1 cellular context compared by ENCODE assay signal in genomic region chr11:76825726-76826396, GRCh38.
A peak's percentile ranks its signal among the peaks of the same experiment; 100 is the strongest.
TF ChIP-seq lines count a peak whose summit lies in the region.

No MANE protein-coding gene starts in this region.

TF ChIP-seq in K562, 482 proteins besides CTCF, POLR2A, EP300 and RAD21 (continued from another document and continues in another):
- TF ChIP-seq TEAD4 (IDR thresholded peaks at IDR 0.05; ENCODE audit: low read length) (peak; percentile 19; the same call in 1 of the 2 replicates), TEAD4 (CRISPR knock-in tag; IDR thresholded peaks at IDR 0.05; ENCODE audit: borderline replicate concordance) (no peak), TRIM24 (IDR thresholded peaks at IDR 0.05) (no peak), BRD4 (IDR thresholded peaks at IDR 0.05) (no peak), ZNF551 (CRISPR knock-in tag; IDR thresholded peaks at IDR 0.05) (no peak), ZBTB34 (CRISPR knock-in tag; IDR thresholded peaks at IDR 0.05) (no peak), ZNF431 (CRISPR knock-in tag; IDR thresholded peaks at IDR 0.05) (no peak), POLR2G (IDR thresholded peaks at IDR 0.05; ENCODE audit: low read depth, low read length) (no peak), ZNF133 (CRISPR knock-in tag; IDR thresholded peaks at IDR 0.05) (no peak), KAT7 (CRISPR knock-in tag; IDR thresholded peaks at IDR 0.05; ENCODE audit: borderline replicate concordance) (no peak), L3MBTL2 (IDR thresholded peaks at IDR 0.05) (no peak), CBX2 (IDR thresholded peaks at IDR 0.05; ENCODE audit: insufficient read depth, low read length, poor library complexity, severe bottlenecking) (no peak), TSC22D4 (tag; IDR thresholded peaks at IDR 0.05) (no peak), ZNF778 (CRISPR knock-in tag; IDR thresholded peaks at IDR 0.05) (no peak), SRSF9 (IDR thresholded peaks at IDR 0.05; ENCODE audit: borderline replicate concordance, low read depth, low read length) (no peak), PHF8 (IDR thresholded peaks at IDR 0.05; ENCODE audit: borderline replicate concordance, low read length) (no peak), MTA1 (IDR thresholded peaks at IDR 0.05; ENCODE audit: borderline replicate concordance) (peak; percentile 31; the same call in 1 of the 2 replicates), CCNT2 (IDR thresholded peaks at IDR 0.05; ENCODE audit: borderline replicate concordance, extremely low read depth, insufficient read length, low read depth, low read length) (peak; percentile 28), CTBP1 (IDR thresholded peaks at IDR 0.05; ENCODE audit: borderline replicate concordance) (no peak), CHD1 (IDR thresholded peaks at IDR 0.05; ENCODE audit: low read length) (no peak), RHOXF2B (CRISPR knock-in tag; conservative IDR thresholded peaks at IDR 0.05) (no peak), CXXC5 (CRISPR knock-in tag; IDR thresholded peaks at IDR 0.05) (peak; percentile 21; the same call in 1 of the 2 replicates), ZNF717 (CRISPR knock-in tag; IDR thresholded peaks at IDR 0.05) (no peak), ZFX (CRISPR knock-in tag; IDR thresholded peaks at IDR 0.05) (peak; percentile 32; the same call in 1 of the 2 replicates), MAX (CRISPR knock-in tag; IDR thresholded peaks at IDR 0.05) (no peak), HMG20B (CRISPR knock-in tag; IDR thresholded peaks at IDR 0.05) (no peak), CBX8 (IDR thresholded peaks at IDR 0.05; ENCODE audit: borderline replicate concordance, extremely low read depth, low read depth, low read length, poor library complexity, severe bottlenecking) (no peak), RBFOX2 (IDR thresholded peaks at IDR 0.05; ENCODE audit: low read depth, low read length) (no peak), BACH1 (tag; IDR thresholded peaks at IDR 0.05) (no peak), DDX20 (tag; IDR thresholded peaks at IDR 0.05; ENCODE audit: low read depth) (no peak), LARP7 (IDR thresholded peaks at IDR 0.05) (no peak), C11orf30 (IDR thresholded peaks at IDR 0.05; ENCODE audit: low read depth) (peak; percentile 95), ZNF165 (CRISPR knock-in tag; IDR thresholded peaks at IDR 0.05; ENCODE audit: borderline replicate concordance) (no peak), CEBPG (CRISPR knock-in tag; IDR thresholded peaks at IDR 0.05) (no peak), CEBPG (tag; conservative IDR thresholded peaks at IDR 0.05 in 1 of 2, IDR thresholded peaks at IDR 0.05 in 1 of 2) (no peak), HNRNPK (IDR thresholded peaks at IDR 0.05; ENCODE audit: low read depth, low read length, poor library complexity, severe bottlenecking) (no peak), TAF9B (IDR thresholded peaks at IDR 0.05; ENCODE audit: partially characterized antibody) (no peak), TBP (optimal IDR thresholded peaks at IDR 0.05; ENCODE audit: low read depth, low read length) (no peak), FOSL1 (tag; conservative IDR thresholded peaks at IDR 0.05) (no peak), FOXK1 (CRISPR knock-in tag; IDR thresholded peaks at IDR 0.05; ENCODE audit: borderline replicate concordance) (no peak), NFYB (IDR thresholded peaks at IDR 0.05; ENCODE audit: extremely low read depth, insufficient read length) (no peak), ZNF212 (CRISPR knock-in tag; IDR thresholded peaks at IDR 0.05) (no peak), ZNF280A (IDR thresholded peaks at IDR 0.05; ENCODE audit: low read depth, partially characterized antibody) (no peak), POLR3A (IDR thresholded peaks at IDR 0.05; ENCODE audit: borderline replicate concordance, extremely low read depth, insufficient read depth, insufficient read length) (no peak), ARHGAP35 (IDR thresholded peaks at IDR 0.05; ENCODE audit: partially characterized antibody) (no peak), PHF21A (IDR thresholded peaks at IDR 0.05; ENCODE audit: borderline replicate concordance, low read depth) (no peak), ZNF23 (CRISPR knock-in tag; IDR thresholded peaks at IDR 0.05) (no peak), GATAD2B (IDR thresholded peaks at IDR 0.05; ENCODE audit: borderline replicate concordance) (no peak)
- TF ChIP-seq, protein P1, sequence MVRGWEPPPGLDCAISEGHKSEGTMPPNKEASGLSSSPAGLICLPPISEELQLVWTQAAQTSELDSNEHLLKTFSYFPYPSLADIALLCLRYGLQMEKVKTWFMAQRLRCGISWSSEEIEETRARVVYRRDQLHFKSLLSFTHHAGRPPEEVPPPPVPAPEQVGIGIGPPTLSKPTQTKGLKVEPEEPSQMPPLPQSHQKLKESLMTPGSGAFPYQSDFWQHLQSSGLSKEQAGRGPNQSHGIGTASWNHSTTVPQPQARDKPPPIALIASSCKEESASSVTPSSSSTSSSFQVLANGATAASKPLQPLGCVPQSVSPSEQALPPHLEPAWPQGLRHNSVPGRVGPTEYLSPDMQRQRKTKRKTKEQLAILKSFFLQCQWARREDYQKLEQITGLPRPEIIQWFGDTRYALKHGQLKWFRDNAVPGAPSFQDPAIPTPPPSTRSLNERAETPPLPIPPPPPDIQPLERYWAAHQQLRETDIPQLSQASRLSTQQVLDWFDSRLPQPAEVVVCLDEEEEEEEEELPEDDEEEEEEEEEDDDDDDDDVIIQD (CRISPR knock-in tag; IDR thresholded peaks at IDR 0.05) = no peak
- TF ChIP-seq, protein P2, sequence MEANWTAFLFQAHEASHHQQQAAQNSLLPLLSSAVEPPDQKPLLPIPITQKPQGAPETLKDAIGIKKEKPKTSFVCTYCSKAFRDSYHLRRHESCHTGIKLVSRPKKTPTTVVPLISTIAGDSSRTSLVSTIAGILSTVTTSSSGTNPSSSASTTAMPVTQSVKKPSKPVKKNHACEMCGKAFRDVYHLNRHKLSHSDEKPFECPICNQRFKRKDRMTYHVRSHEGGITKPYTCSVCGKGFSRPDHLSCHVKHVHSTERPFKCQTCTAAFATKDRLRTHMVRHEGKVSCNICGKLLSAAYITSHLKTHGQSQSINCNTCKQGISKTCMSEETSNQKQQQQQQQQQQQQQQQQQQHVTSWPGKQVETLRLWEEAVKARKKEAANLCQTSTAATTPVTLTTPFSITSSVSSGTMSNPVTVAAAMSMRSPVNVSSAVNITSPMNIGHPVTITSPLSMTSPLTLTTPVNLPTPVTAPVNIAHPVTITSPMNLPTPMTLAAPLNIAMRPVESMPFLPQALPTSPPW (CRISPR knock-in tag; IDR thresholded peaks at IDR 0.05) = no peak
- TF ChIP-seq, protein P3, sequence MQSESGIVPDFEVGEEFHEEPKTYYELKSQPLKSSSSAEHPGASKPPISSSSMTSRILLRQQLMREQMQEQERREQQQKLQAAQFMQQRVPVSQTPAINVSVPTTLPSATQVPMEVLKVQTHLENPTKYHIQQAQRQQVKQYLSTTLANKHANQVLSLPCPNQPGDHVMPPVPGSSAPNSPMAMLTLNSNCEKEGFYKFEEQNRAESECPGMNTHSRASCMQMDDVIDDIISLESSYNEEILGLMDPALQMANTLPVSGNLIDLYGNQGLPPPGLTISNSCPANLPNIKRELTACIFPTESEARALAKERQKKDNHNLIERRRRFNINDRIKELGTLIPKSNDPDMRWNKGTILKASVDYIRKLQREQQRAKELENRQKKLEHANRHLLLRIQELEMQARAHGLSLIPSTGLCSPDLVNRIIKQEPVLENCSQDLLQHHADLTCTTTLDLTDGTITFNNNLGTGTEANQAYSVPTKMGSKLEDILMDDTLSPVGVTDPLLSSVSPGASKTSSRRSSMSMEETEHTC (IDR thresholded peaks at IDR 0.05) = 0 out of 2 replicates have a peak, but pooled peaks have one; percentile 5
- TF ChIP-seq, protein P4, sequence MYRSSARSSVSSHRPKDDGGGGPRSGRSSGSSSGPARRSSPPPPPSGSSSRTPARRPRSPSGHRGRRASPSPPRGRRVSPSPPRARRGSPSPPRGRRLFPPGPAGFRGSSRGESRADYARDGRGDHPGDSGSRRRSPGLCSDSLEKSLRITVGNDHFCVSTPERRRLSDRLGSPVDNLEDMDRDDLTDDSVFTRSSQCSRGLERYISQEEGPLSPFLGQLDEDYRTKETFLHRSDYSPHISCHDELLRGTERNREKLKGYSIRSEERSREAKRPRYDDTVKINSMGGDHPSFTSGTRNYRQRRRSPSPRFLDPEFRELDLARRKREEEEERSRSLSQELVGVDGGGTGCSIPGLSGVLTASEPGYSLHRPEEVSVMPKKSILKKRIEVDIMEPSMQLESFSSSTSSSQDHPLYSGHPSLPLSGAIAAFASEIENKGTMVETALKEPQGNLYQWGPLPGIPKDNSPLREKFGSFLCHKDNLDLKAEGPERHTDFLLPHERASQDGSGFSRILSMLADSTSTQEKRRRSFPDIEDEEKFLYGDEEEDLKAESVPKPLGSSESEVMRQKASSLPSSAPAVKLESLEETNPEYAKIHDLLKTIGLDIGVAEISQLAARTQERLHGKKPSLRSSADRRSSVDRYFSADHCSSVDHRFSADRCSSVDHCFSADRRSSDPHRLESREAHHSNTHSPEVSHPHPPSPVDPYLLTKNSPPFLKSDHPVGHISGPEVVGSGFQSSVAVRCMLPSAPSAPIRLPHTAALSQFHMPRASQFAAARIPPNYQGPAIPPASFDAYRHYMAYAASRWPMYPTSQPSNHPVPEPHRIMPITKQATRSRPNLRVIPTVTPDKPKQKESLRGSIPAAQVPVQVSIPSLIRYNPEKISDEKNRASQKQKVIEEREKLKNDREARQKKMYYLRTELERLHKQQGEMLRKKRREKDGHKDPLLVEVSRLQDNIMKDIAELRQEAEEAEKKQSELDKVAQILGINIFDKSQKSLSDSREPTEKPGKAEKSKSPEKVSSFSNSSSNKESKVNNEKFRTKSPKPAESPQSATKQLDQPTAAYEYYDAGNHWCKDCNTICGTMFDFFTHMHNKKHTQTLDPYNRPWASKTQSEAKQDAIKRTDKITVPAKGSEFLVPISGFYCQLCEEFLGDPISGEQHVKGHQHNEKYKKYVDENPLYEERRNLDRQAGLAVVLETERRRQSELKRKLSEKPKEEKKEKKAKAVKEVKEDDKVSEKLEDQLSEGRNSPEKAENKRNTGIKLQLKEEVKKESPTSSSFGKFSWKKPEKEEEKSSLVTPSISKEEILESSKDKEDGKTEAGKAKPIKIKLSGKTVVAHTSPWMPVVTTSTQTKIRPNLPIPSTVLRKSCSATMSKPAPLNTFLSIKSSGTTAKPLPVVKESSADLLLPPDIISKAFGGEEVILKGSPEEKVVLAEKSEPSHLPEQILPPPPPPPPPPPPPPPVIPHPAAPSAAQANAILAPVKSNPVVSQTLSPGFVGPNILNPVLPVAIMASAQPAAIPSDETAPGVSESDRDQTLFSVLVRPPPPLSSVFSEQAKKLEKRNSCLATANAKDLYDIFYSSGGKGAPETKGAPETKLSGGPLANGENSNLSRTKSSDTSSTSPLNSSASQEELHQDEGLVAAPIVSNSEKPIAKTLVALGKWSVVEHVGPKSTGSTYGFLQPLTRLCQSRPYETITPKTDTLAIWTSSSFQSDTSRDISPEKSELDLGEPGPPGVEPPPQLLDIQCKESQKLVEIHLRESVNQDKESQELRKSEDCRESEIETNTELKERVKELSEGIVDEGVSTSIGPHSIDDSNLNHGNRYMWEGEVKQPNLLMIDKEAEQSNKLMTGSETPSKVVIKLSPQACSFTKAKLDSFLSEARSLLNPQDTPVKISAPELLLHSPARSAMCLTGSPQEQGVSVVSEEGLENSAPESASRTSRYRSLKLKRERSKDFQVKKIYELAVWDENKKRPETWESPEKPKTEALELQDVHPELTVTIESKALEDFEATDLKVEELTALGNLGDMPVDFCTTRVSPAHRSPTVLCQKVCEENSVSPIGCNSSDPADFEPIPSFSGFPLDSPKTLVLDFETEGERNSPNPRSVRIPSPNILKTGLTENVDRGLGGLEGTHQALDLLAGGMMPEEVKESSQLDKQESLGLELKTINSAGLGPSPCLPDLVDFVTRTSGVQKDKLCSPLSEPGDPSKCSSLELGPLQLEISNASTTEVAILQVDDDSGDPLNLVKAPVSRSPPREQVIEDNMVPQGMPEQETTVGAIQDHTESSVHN (IDR thresholded peaks at IDR 0.05; ENCODE audit: borderline replicate concordance in 1 of 2, low read depth in 1 of 2) = no peak
- TF ChIP-seq, protein P5, sequence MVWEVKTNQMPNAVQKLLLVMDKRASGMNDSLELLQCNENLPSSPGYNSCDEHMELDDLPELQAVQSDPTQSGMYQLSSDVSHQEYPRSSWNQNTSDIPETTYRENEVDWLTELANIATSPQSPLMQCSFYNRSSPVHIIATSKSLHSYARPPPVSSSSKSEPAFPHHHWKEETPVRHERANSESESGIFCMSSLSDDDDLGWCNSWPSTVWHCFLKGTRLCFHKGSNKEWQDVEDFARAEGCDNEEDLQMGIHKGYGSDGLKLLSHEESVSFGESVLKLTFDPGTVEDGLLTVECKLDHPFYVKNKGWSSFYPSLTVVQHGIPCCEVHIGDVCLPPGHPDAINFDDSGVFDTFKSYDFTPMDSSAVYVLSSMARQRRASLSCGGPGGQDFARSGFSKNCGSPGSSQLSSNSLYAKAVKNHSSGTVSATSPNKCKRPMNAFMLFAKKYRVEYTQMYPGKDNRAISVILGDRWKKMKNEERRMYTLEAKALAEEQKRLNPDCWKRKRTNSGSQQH (CRISPR knock-in tag; IDR thresholded peaks at IDR 0.05) = no peak
